9 cellular contexts compared by ENCODE assay signal in the genomic region with DNA sequence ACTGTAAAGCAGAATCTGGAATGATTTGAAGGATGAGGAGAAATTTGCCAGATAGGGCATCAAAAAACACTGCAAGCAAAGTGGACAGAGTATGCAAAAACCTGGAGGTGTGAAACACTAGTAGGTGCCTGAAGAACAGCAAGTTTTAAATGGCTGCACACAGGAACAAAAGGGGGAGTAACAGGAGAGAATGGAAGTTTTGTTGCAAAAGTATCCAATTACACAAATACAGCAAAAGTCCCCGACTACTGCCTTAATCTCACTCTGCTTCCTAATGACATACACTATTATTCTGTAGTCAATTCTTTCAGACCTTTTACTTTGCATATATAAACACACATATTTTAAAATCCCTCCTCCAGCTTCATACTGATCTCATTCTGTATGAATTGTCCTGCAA. TPM values are rescaled to one million over a fixed set of nuclear protein-coding genes. Genes with fewer than 3 reads are reported as not detected.
DNase-seq lines count a peak whose midpoint lies in the region; ATAC-seq, FAIRE-seq and TF ChIP-seq lines count a peak whose summit lies in the region.
"Had no signal": no experiment of that assay in that cellular context is flagged by ENCODE, and none has a peak within 500 bp of the region (broad histone marks: within the 10 kb centered on the region; RNA-seq: fewer than 3 reads in every experiment).

No MANE protein-coding gene starts in this region.

- H3K27ac Mint-ChIP-seq in natural killer cell treated with Interleukin-12 subunit alpha and Interleukin-12 subunit beta and Interleukin-15 and Interleukin-18, amount 100 ng/mL, for 72 hours: peak overlapping the region; percentile 88 to 90

- H3K36me3 ChIP-seq in DND-41 (ENCODE audit: insufficient read depth, low read length) (peaks cover 38% of the 10 kb centered on the region), Loucy (ENCODE audit: insufficient read depth, low read length) (peaks cover 9% of the 10 kb centered on the region; the same call in 1 of the 2 replicates), GM12878 (ENCODE audit: control insufficient read depth in 2 of 2, insufficient read depth in 2 of 2, low read length in 1 of 2) (peaks cover 0 to 11% of the 10 kb centered on the region in 2 experiments; a peak in 1 of 4 replicates)

- no peaks in the 10 kb centered on the region for H3K9me3 Mint-ChIP-seq in natural killer cell treated with Interleukin-12 subunit alpha and Interleukin-12 subunit beta and Interleukin-15 and Interleukin-18, amount 100 ng/mL, for 72 hours

- FAIRE-seq in GM12878 (lab: Jason Lieb, UNC): no peak
- FAIRE-seq: endometrium had no signal

- peak overlapping the region; percentile 90 for H3K4me2 ChIP-seq in DND-41 (ENCODE audit: insufficient read depth, low read length)
- peak overlapping the region; percentile 85 for H3K4me2 ChIP-seq in Loucy (ENCODE audit: low read depth, low read length, poor library complexity, severe bottlenecking)
- H3K4me2 ChIP-seq in GM12878 (ENCODE audit: control insufficient read depth, insufficient read depth): peak overlapping the region; percentile 94

- BruUV-seq in GM12878 (replicated peaks; lab: Mats Ljungman, UMichigan): no TSS peak

- peak overlapping the region; percentile 97 for H3K4me3 Mint-ChIP-seq in natural killer cell treated with Interleukin-12 subunit alpha and Interleukin-12 subunit beta and Interleukin-15 and Interleukin-18, amount 100 ng/mL, for 72 hours

- no peak for TF ChIP-seq POLR2A in GM12878 (IDR thresholded peaks at IDR 0.05; ENCODE audit: low read depth, low read length)

- H3K4me1 Mint-ChIP-seq in natural killer cell treated with Interleukin-12 subunit alpha and Interleukin-12 subunit beta and Interleukin-15 and Interleukin-18, amount 100 ng/mL, for 72 hours (ENCODE audit: low read depth in 2 of 2): peaks cover 26 to 27% of the 10 kb centered on the region in 2 donors

- H2AFZ ChIP-seq in DND-41 (ENCODE audit: low read depth, low read length): no peak overlapping the region
- H2AFZ ChIP-seq in Loucy (ENCODE audit: low read length): no peak overlapping the region
- no peak overlapping the region for H2AFZ ChIP-seq in GM12878 (ENCODE audit: control insufficient read depth, low read depth, low read length)

- no peak overlapping the region for H3K27ac ChIP-seq in DND-41 (ENCODE audit: low read length)
- H3K27ac ChIP-seq in GM12878 (ENCODE audit: control insufficient read depth, insufficient read depth): no peak overlapping the region

- no peaks in the 10 kb centered on the region for H3K9me2 ChIP-seq in Loucy (replicated peaks; ENCODE audit: low read depth, low read length)

- H3K4me3 ChIP-seq in DND-41 (ENCODE audit: low read depth in 1 of 2, low read length in 2 of 2) (peak overlapping the region in 1 of 2 experiments; percentile 87; a peak in 2 of 4 replicates), Loucy (ENCODE audit: low read length, poor library complexity, severe bottlenecking) (peak overlapping the region; percentile 98), GM12878 (0 out of 2 replicates have a peak overlapping the region, but pooled peaks have one; percentile 60)

- peaks cover 6% of the 10 kb centered on the region for H3K36me3 Mint-ChIP-seq in natural killer cell treated with Interleukin-12 subunit alpha and Interleukin-12 subunit beta and Interleukin-15 and Interleukin-18, amount 100 ng/mL, for 72 hours

- H3K27me3 Mint-ChIP-seq in natural killer cell treated with Interleukin-12 subunit alpha and Interleukin-12 subunit beta and Interleukin-15 and Interleukin-18, amount 100 ng/mL, for 72 hours: no peaks in the 10 kb centered on the region

- H3K9me3 ChIP-seq in DND-41 (ENCODE audit: insufficient read depth, low read length, severe bottlenecking) (no peaks in the 10 kb centered on the region), Loucy (ENCODE audit: insufficient read depth, low read depth, low read length) (no peaks in the 10 kb centered on the region), GM12878 (replicated peaks; ENCODE audit: control insufficient read depth, insufficient read depth, low read length) (no peaks in the 10 kb centered on the region)

- H3K79me2 ChIP-seq in DND-41 (ENCODE audit: insufficient read depth, low read length): peaks cover 40% of the 10 kb centered on the region
- H3K79me2 ChIP-seq in Loucy (ENCODE audit: insufficient read depth, low read length): peaks cover 31% of the 10 kb centered on the region
- peaks cover 6% of the 10 kb centered on the region for H3K79me2 ChIP-seq in GM12878 (ENCODE audit: control insufficient read depth, insufficient read depth, low read length)

- no peak for TF ChIP-seq EP300 in GM12878 (IDR thresholded peaks at IDR 0.05; ENCODE audit: borderline replicate concordance in 1 of 2, control insufficient read depth in 1 of 2, low read depth in 2 of 2, low read length in 2 of 2)

- 94% methylated on average over 1 of the region's 1 CpG for WGBS in GM12878 (ENCODE audit: insufficient coverage, insufficient replicate concordance, low lambda C conversion rate, missing lambda C conversion rate)

- no peak for ATAC-seq in DND-41 (ENCODE audit: insufficient read depth, low read depth)
- no peak for ATAC-seq in GM12878
- no peak for ATAC-seq in natural killer cell treated with Interleukin-12 subunit alpha and Interleukin-12 subunit beta and Interleukin-15 and Interleukin-18, amount 100 ng/mL, for 72 hours

- no peak for TF ChIP-seq RAD21 in GM12878 (IDR thresholded peaks at IDR 0.05; ENCODE audit: insufficient read depth, low read depth, low read length)

- POLR2A ChIA-PET in GM12878 (lab: Charles Lee): interaction anchor here (0.6 to 5.4 kb wide), 5 partner anchors 9 to 338 kb away, joined by 3 to 42 read pairs (median 6); no protein-coding TSS in a partner anchor

- peaks cover 37% of the 10 kb centered on the region for H3K4me1 ChIP-seq in DND-41 (ENCODE audit: insufficient read depth, low read length)
- peaks cover 36% of the 10 kb centered on the region for H3K4me1 ChIP-seq in Loucy (ENCODE audit: insufficient read depth, low read length, poor library complexity, severe bottlenecking)
- H3K4me1 ChIP-seq in GM12878 (ENCODE audit: control insufficient read depth, insufficient read depth, low read length): peaks cover 12% of the 10 kb centered on the region

- no peak for TF ChIP-seq CTCF in DND-41 (IDR thresholded peaks at IDR 0.05; ENCODE audit: borderline replicate concordance, extremely low read depth, low read length, poor library complexity, severe bottlenecking)
- TF ChIP-seq CTCF in Loucy (conservative IDR thresholded peaks at IDR 0.05; ENCODE audit: low read length): no peak
- no peak for TF ChIP-seq CTCF in GM12878 (IDR thresholded peaks at IDR 0.05 in 2 of 3, conservative IDR thresholded peaks at IDR 0.05 in 1 of 3; ENCODE audit: control insufficient read depth in 2 of 3, extremely low read depth in 1 of 3, insufficient read depth in 1 of 3, low read depth in 3 of 3, low read length in 3 of 3)

- in situ Hi-C loops in GM12878 (cut with MboI): no loop called here

- RAD21 ChIA-PET in GM12878 (lab: Charles Lee; ENCODE audit: unreplicated experiment): interaction anchor here (3.1 kb wide), 1 partner anchor 10 kb away, joined by 17 read pairs; no protein-coding TSS in a partner anchor

- CTCF ChIA-PET in GM12878 (lab: Yijun Ruan, JAX): interaction anchor here (1.0 to 6.1 kb wide), 5 partner anchors 12 to 63 kb away, joined by 3 to 46 read pairs (median 4); no protein-coding TSS in a partner anchor

- no peaks in the 10 kb centered on the region for H3K27me3 ChIP-seq in DND-41 (ENCODE audit: insufficient read depth, low read length, poor library complexity)
- no peaks in the 10 kb centered on the region for H3K27me3 ChIP-seq in Loucy (ENCODE audit: insufficient read depth, low read length, poor library complexity, severe bottlenecking)
- no peaks in the 10 kb centered on the region for H3K27me3 ChIP-seq in GM12878 (replicated peaks in 1 of 2; ENCODE audit: control insufficient read depth in 2 of 2, insufficient read depth in 2 of 2, low read length in 1 of 2)

- H3K9ac ChIP-seq in DND-41 (ENCODE audit: low read depth, low read length) (peak overlapping the region; percentile 71), Loucy (ENCODE audit: low read depth, low read length, poor library complexity, severe bottlenecking) (peak overlapping the region; percentile 73), GM12878 (ENCODE audit: control insufficient read depth, insufficient read depth, low read length) (no peak overlapping the region)

- DNase-seq in DND-41 (no peak), GM12878 (ENCODE audit: low read depth, low spot score) (no peak), anterior cingulate cortex (lab: John Stamatoyannopoulos, UW) (no peak), nucleus accumbens (lab: John Stamatoyannopoulos, UW) (no peak), NCI-H1694 (lab: John Stamatoyannopoulos, UW) (no peak)
- DNase-seq in natural killer cell treated with Interleukin-12 subunit alpha and Interleukin-12 subunit beta and Interleukin-15 and Interleukin-18, amount 100 ng/mL, for 72 hours (ENCODE audit: low spot score): no peak
- DNase-seq: stimulated activated CD4-positive, alpha-beta T cell treated with anti-CD3 and anti-CD28 coated beads, Interleukin-2, amount 100 ng/mL, for 48 hours had no signal

- H4K20me1 ChIP-seq in DND-41 (ENCODE audit: insufficient read depth, low read length): no peaks in the 10 kb centered on the region
- H4K20me1 ChIP-seq in Loucy (ENCODE audit: insufficient read depth, low read length, poor library complexity, severe bottlenecking): no peaks in the 10 kb centered on the region
- H4K20me1 ChIP-seq in GM12878 (ENCODE audit: control insufficient read depth, insufficient read depth): no peaks in the 10 kb centered on the region

- SMC1A ChIA-PET in GM12878 (lab: Charles Lee; ENCODE audit: uncharacterized antibody, unreplicated experiment): interaction anchor here (0.7 to 3.4 kb wide), 4 partner anchors 11 to 314 kb away, joined by 3 to 31 read pairs (median 10); no protein-coding TSS in a partner anchor

- H3F3A ChIP-seq in Loucy (ENCODE audit: low read depth): no peaks in the 10 kb centered on the region

- intact Hi-C loops in GM12878 (cut with micrococcal nuclease; ENCODE audit: unreplicated experiment): no loop called here

RNA-seq across cellular contexts. Expression of a gene that starts 1.5 kb away (rescaled TPM):
- 32.4 and 37.5 TPM in 2 replicates for total RNA-seq in GM12878 (2013; cell fraction: nucleolus; rRNA removed)
- total RNA-seq in GM12878 (2014; rRNA removed) (11.7 and 12.3 TPM in 2 replicates), GM12878 (2014; rRNA removed; fragmentation: Illumina TruSeq; extraction: Trizol) (9.4 and 9.9 TPM in 2 replicates), GM12878 (2021) (12.9 and 15.1 TPM in 2 replicates)
- polyA plus RNA-seq in GM12878 (2011; ENCODE audit: low read depth): 6.0 TPM
- polyA plus RNA-seq in GM12878 (2011; rRNA removed) (10.5 and 13.4 TPM in 2 replicates), GM12878 (2014; fragmentation: Illumina TruSeq; extraction: Trizol) (12.8 and 17.2 TPM in 2 replicates), GM12878 (2014; fragmentation: Nextera tagmentation; extraction: Ambion mirVana) (1 to 10 TPM; 3.4 to 5.2 TPM), GM12878 (2014; rRNA removed) (7.7 and 11.6 TPM in 2 replicates), GM12878 (2016; fragmentation: Nextera tagmentation; extraction: Ambion mirVana) (10 to 100 TPM in 1 of 2 experiments, 1 to 10 TPM in 1; 8.4 to 10.9 TPM)
- polyA plus RNA-seq in GM12878 (2011; cell fraction: cytosol; rRNA removed): 22.6 and 26.4 TPM in 2 replicates
- 37.9 and 45.4 TPM in 2 replicates for polyA plus RNA-seq in GM12878 (2011; cell fraction: nucleus; rRNA removed)
- 7.3 and 8.0 TPM in 2 replicates for polyA plus RNA-seq in GM12878 (2012)
- 28.5 and 34.1 TPM in 2 replicates for polyA minus RNA-seq in GM12878 (2011; rRNA and poly(A)+ RNA removed)
- polyA minus RNA-seq in GM12878 (2011; cell fraction: cytosol; rRNA and poly(A)+ RNA removed): 7.8 and 10.5 TPM in 2 replicates
- 24.2 and 40.6 TPM in 2 replicates for polyA minus RNA-seq in GM12878 (2011; cell fraction: nucleus; rRNA and poly(A)+ RNA removed)
- 10 to 100 TPM; 18.5 to 21.3 TPM for total RNA-seq in natural killer cell treated with Interleukin-12 subunit alpha and Interleukin-12 subunit beta and Interleukin-15 and Interleukin-18, amount 100 ng/mL, for 72 hours
